ENCODE assay signal across 1 cellular context in the genomic region with DNA sequence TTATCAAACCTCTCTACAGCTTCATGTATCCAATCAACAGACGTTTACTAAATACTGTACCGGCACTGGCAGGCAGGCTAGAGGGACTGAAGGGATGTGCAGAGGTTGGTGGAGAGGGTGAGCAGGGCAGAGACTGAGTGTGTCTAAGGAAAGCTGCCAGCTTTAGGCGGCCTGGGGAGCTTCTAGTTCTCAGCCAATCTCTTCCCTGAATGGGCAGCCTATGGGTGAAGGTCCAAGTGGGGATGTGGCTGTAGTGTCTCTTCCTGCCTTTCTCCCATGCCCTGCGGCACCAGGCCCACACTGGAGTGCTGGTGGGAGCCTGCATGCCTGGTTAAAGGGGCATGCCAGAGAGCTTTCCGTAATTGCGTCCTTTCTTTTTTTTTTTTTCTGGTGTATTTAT.
TF ChIP-seq lines count a peak whose summit lies in the region.

No MANE protein-coding gene starts in this region.

TF ChIP-seq in SK-N-SH, 30 proteins besides CTCF, POLR2A, EP300 and RAD21 (continued from another document):
- TF ChIP-seq REST (IDR thresholded peaks at IDR 0.05; ENCODE audit: low read depth, low read length): no peak
